Comparison of ENCODE assay signal across 8 cellular contexts in genomic region chr4:154743683-154744340, GRCh38. TPM values are rescaled to one million over a fixed set of nuclear protein-coding genes. Genes with fewer than 3 reads are reported as not detected.
A peak's percentile ranks its signal among the peaks of the same experiment; 100 is the strongest.
DNase-seq lines count a peak whose midpoint lies in the region; ATAC-seq and TF ChIP-seq lines count a peak whose summit lies in the region.

LRAT (plus strand) TSS chr4:154744000; CDS start chr4:154744327, 327 bp downstream.

- no peaks in the 10 kb centered on the region for H3K9me3 Mint-ChIP-seq in T-cell

- H3K27ac Mint-ChIP-seq in T-cell, result peak within 1 kb of the TSS in 1 of 2 donors; percentile 36

- peaks cover 19 to 29% (median 25%) of the 10 kb centered on the region in 3 donors for H3K4me1 Mint-ChIP-seq in T-cell

- CTCF ChIA-PET in T-cell (lab: Charles Lee), result interaction anchor here in 1 of 2 donors (0.6 kb wide), 1 partner anchor 9 kb away, joined by 3 read pairs; no protein-coding TSS in a partner anchor

- H3K27me3 Mint-ChIP-seq in T-cell, result peaks cover 60 to 61% of the 10 kb centered on the region in 2 donors

- POLR2A ChIA-PET in T-cell (lab: Charles Lee), result no interaction called here

- H3K4me3 ChIP-seq in choroid plexus epithelial cell (ENCODE audit: low read depth, low read length), result peak within 1 kb of the TSS; percentile 27

- no peaks in the 10 kb centered on the region for H3K36me3 Mint-ChIP-seq in T-cell

- TF ChIP-seq CTCF in choroid plexus epithelial cell (conservative IDR thresholded peaks at IDR 0.05; ENCODE audit: low read depth, low read length), result no peak

- DNase-seq in DMS53 treated with DMSO at 0.1 percent for 48 hours (lab: John Stamatoyannopoulos, UW; ENCODE audit: unreplicated experiment) (peak; percentile 69), T-cell (peak in 16 of 34 experiments; percentile 1 to 35 (median 8)), choroid plexus epithelial cell (ENCODE audit: low read depth) (no peak), left kidney (ENCODE audit: low read depth, low spot score) (peak; percentile 85), dedifferentiated amniotic fluid mesenchymal stem cell (ENCODE audit: extremely low spot score) (no peak)
- peak; percentile 3 for DNase-seq in stimulated activated CD4-positive, alpha-beta T cell treated with anti-CD3 and anti-CD28 coated beads, Interleukin-2, amount 100 ng/mL, for 4 hours (ENCODE audit: low read depth)

- ATAC-seq in HG02938 (IDR thresholded peaks at IDR 0.05; ENCODE audit: unreplicated experiment), result peak; percentile 84
- peak; percentile 59 to 91 (median 71) for ATAC-seq in T-cell (replicated peaks in 1 of 4)
- ATAC-seq in GM21390 (IDR thresholded peaks at IDR 0.05; ENCODE audit: unreplicated experiment), result no peak

- peak within 1 kb of the TSS; percentile 77 to 91 (median 81) for H3K4me3 Mint-ChIP-seq in T-cell

RNA-seq across cellular contexts. Expression of gene LRAT, which starts in this region (rescaled TPM):
- not detected for total RNA-seq in T-cell

Comparison
In these comparisons a context has a peak if more than half of its experiments do, and no peak if none do; other contexts are left out.
1. Peak in ATAC-seq in T-cell; RNA of the gene not detected or under 1 TPM.
2. DNase-seq: peak in DMS53 treated with DMSO at 0.1 percent for 48 hours (single experiment), left kidney (single experiment) and stimulated activated CD4-positive, alpha-beta T cell treated with anti-CD3 and anti-CD28 coated beads, Interleukin-2, amount 100 ng/mL, for 4 hours (single experiment); none in choroid plexus epithelial cell (single experiment) and dedifferentiated amniotic fluid mesenchymal stem cell (single experiment).